ENCODE assay signal across 16 cellular contexts in genomic region chr3:190486201-190486865, GRCh38. TPM values are rescaled to one million over a fixed set of nuclear protein-coding genes. Genes with fewer than 3 reads are reported as not detected.
DNase-seq lines count a peak whose midpoint lies in the region; TF ChIP-seq lines count a peak whose summit lies in the region.
"Had no signal": no experiment of that assay in that cellular context is flagged by ENCODE, and none has a peak within 500 bp of the region (broad histone marks: within the 10 kb centered on the region; RNA-seq: fewer than 3 reads in every experiment).

No MANE protein-coding gene starts in this region.

- H3K4me3 Mint-ChIP-seq in endodermal cell: no peak overlapping the region
- H3K4me3 Mint-ChIP-seq: activated T-cell treated with anti-CD3 and anti-CD28 coated beads, Interleukin-2, amount 50 U/mL, for 24 hours; neural crest cell; stimulated activated naive CD8-positive, alpha-beta T cell treated with anti-CD3 and anti-CD28 coated beads, Interleukin-15, amount 100 ng/mL, for 72 hours had no signal

- H3K27me3 ChIP-seq in A673 (replicated peaks; ENCODE audit: insufficient read depth, low read depth, low read length, poor library complexity) (no peaks in the 10 kb centered on the region), endodermal cell (ENCODE audit: control insufficient read depth, insufficient read depth, low read length, poor library complexity, severe bottlenecking) (no peaks in the 10 kb centered on the region)
- H3K27me3 ChIP-seq: adrenal gland had no signal

- H3K27ac ChIP-seq in A673 (ENCODE audit: low read depth, low read length, poor library complexity, severe bottlenecking): peak overlapping the region; percentile 46
- no peak overlapping the region for H3K27ac ChIP-seq in endodermal cell (ENCODE audit: low read depth, low read length)
- H3K27ac ChIP-seq: adrenal gland, gastroesophageal sphincter had no signal

- H3K4me1 Mint-ChIP-seq in endodermal cell: peaks cover 5% of the 10 kb centered on the region

- H3K27ac Mint-ChIP-seq in endodermal cell: no peak overlapping the region
- H3K27ac Mint-ChIP-seq: activated T-cell treated with anti-CD3 and anti-CD28 coated beads, Interleukin-2, amount 50 U/mL, for 24 hours; stimulated activated naive CD8-positive, alpha-beta T cell treated with anti-CD3 and anti-CD28 coated beads, Interleukin-15, amount 100 ng/mL, for 72 hours had no signal

- BruUV-seq in A673 (replicated peaks; lab: Mats Ljungman, UMichigan): no TSS peak

- H3K9me3 ChIP-seq in A673 (ENCODE audit: low read depth, low read length, poor library complexity, severe bottlenecking): no peaks in the 10 kb centered on the region
- no peaks in the 10 kb centered on the region for H3K9me3 ChIP-seq in endodermal cell (ENCODE audit: control insufficient read depth, low read length)
- H3K9me3 ChIP-seq: adrenal gland, gastroesophageal sphincter had no signal

- H3K9me3 Mint-ChIP-seq in endodermal cell: no peaks in the 10 kb centered on the region
- H3K9me3 Mint-ChIP-seq: neural crest cell had no signal

- TF ChIP-seq CTCF in A673 (conservative IDR thresholded peaks at IDR 0.05; ENCODE audit: low read depth, low read length) (0 out of 2 replicates have a peak, but pooled peaks have one; percentile 10), endodermal cell (conservative IDR thresholded peaks at IDR 0.05) (no peak)

- DNase-seq in A673 (ENCODE audit: low spot score): peak; percentile 89
- peak; percentile 22 for DNase-seq in HPDE6-E6E7 (ENCODE audit: extremely low spot score)
- peak; percentile 94 for DNase-seq in NCI-H524 treated with DMSO at 0.1 percent for 48 hours (lab: John Stamatoyannopoulos, UW)
- DNase-seq in fibroblast of peridontal ligament (ENCODE audit: extremely low read depth): peak; percentile 10
- DNase-seq in SIG-M5 (lab: John Stamatoyannopoulos, UW): no peak
- no peak for DNase-seq in medulla oblongata (ENCODE audit: extremely low spot score)
- no peak for DNase-seq in C1 segment of cervical spinal cord (lab: John Stamatoyannopoulos, UW)
- no peak for DNase-seq in endodermal cell
- DNase-seq: activated T-cell treated with anti-CD3 and anti-CD28 coated beads, Interleukin-2, amount 50 U/mL, for 24 hours; adrenal gland; MV-4-11; NCI-H748 treated with DMSO at 0.1 percent for 48 hours; stimulated activated naive CD8-positive, alpha-beta T cell treated with anti-CD3 and anti-CD28 coated beads, Interleukin-15, amount 100 ng/mL, for 72 hours had no signal

- 78 to 86% methylated on average over 4 to 5 of the region's 6 CpGs for WGBS in endodermal cell (ENCODE audit: insufficient coverage in 1 of 2, insufficient read length in 1 of 2), 2 experiments

- intact Hi-C loops in A673 (cut with micrococcal nuclease; ENCODE audit: unreplicated experiment): no loop called here

- CTCF ChIA-PET in A673 (lab: Charles Lee): no interaction called here

- H3K36me3 ChIP-seq in A673 (ENCODE audit: insufficient read depth, low read length, poor library complexity, severe bottlenecking): no peaks in the 10 kb centered on the region
- H3K36me3 ChIP-seq in endodermal cell (ENCODE audit: control insufficient read depth, insufficient read depth, low read length): no peaks in the 10 kb centered on the region
- H3K36me3 ChIP-seq: adrenal gland, gastroesophageal sphincter had no signal

- no peaks in the 10 kb centered on the region for H3K27me3 Mint-ChIP-seq in endodermal cell (ENCODE audit: insufficient read depth)

- H3K9ac ChIP-seq in endodermal cell (ENCODE audit: extremely low read depth, low read length, poor library complexity, severe bottlenecking): no peak overlapping the region

- H3K4me3 ChIP-seq in A673 (ENCODE audit: low read depth, low read length, poor library complexity, severe bottlenecking): no peak overlapping the region
- no peak overlapping the region for H3K4me3 ChIP-seq in endodermal cell (ENCODE audit: low read length)
- H3K4me3 ChIP-seq: adrenal gland, gastroesophageal sphincter had no signal

- H3K4me1 ChIP-seq in A673 (ENCODE audit: insufficient read depth, low read length, poor library complexity, severe bottlenecking) (peaks cover 63% of the 10 kb centered on the region), endodermal cell (ENCODE audit: control insufficient read depth, insufficient read depth, low read length) (no peaks in the 10 kb centered on the region)
- H3K4me1 ChIP-seq: adrenal gland, gastroesophageal sphincter had no signal

- H3K36me3 Mint-ChIP-seq in endodermal cell (ENCODE audit: low read depth): no peaks in the 10 kb centered on the region

- POLR2A ChIA-PET in A673 (lab: Charles Lee; ENCODE audit: low non-redundant PET): no interaction called here

RNA-seq across cellular contexts. Expression of gene IL1RAP, which starts 27.6 kb away (rescaled TPM):
- total RNA-seq in A673 (2021) (207 and 233 TPM in 2 replicates), endodermal cell (1 to 10 TPM; 2.6 to 6.0 TPM)
- polyA plus RNA-seq in endodermal cell (2013, experiment 1 of 2): 2.1 TPM
- polyA plus RNA-seq in endodermal cell (2013, experiment 2 of 2): 2.9 TPM

RNA-seq across cellular contexts. Expression of gene TMEM207, which starts 36.6 kb away (rescaled TPM):
- total RNA-seq in A673 (2021) (not detected in 2 replicates), endodermal cell (not detected)
- not detected for polyA plus RNA-seq in endodermal cell (2013, experiment 1 of 2)
- polyA plus RNA-seq in endodermal cell (2013, experiment 2 of 2): not detected
- total RNA-seq: adrenal gland, gastroesophageal sphincter, neural crest cell, skeletal muscle tissue had no signal
- polyA plus RNA-seq: adrenal gland had no signal

Comparison
In these comparisons a context has a peak if more than half of its experiments do, and no peak if none do; other contexts are left out.
1. DNase-seq: peak in A673 (single experiment), HPDE6-E6E7 (single experiment), NCI-H524 treated with DMSO at 0.1 percent for 48 hours (single experiment) and fibroblast of peridontal ligament (single experiment); none in SIG-M5 (single experiment), medulla oblongata (single experiment), C1 segment of cervical spinal cord (0 of 14) and endodermal cell (single experiment).
2. RNA of gene IL1RAP, which starts 27.6 kb away (total RNA-seq): 207 to 233 TPM in A673; 2.6 to 6.0 TPM in endodermal cell; every median in the first group is over 10 times any median in the second.